In genomic region chr6:169940554-169941290, GRCh38 we compare ENCODE assay signal across 15 cellular contexts.
"Had no signal": no experiment of that assay in that cellular context is flagged by ENCODE, and none has a peak within 500 bp of the region (broad histone marks: within the 10 kb centered on the region; RNA-seq: fewer than 3 reads in every experiment).

No MANE protein-coding gene starts in this region.

- H3K4me3 Mint-ChIP-seq: activated naive CD4-positive, alpha-beta T cell treated with anti-CD3 and anti-CD28 coated beads, Interleukin-2, amount 50 U/mL, for 24 hours; natural killer cell; T-cell had no signal

- H3K4me1 Mint-ChIP-seq: activated naive CD4-positive, alpha-beta T cell treated with anti-CD3 and anti-CD28 coated beads, Interleukin-2, amount 50 U/mL, for 24 hours; natural killer cell; T-cell had no signal

- H3K4me3 ChIP-seq: mucosa of descending colon, ovary had no signal

- ATAC-seq: esophagus mucosa, left colon, mucosa of descending colon, natural killer cell, T-cell had no signal

- H3K27me3 ChIP-seq: ovary had no signal

- H3K27ac ChIP-seq: ovary had no signal

- H3K36me3 ChIP-seq: ovary had no signal

- H3K36me3 Mint-ChIP-seq: T-cell had no signal

- H3K27ac Mint-ChIP-seq: activated naive CD4-positive, alpha-beta T cell treated with anti-CD3 and anti-CD28 coated beads, Interleukin-2, amount 50 U/mL, for 24 hours; activated T-helper 2 cell treated with anti-CD3 and anti-CD28 coated beads, Interferon-gamma antibody, Interleukin-2, Interleukin-4, amounts not matched to agents 10 μg/mL and 5 μg/mL and 100 μg/mL, durations not matched to agents 14 hours and 24 hours and 36 hours; natural killer cell; T-cell had no signal

- FAIRE-seq: small intestine had no signal

- DNase-seq: activated CD4-positive, alpha-beta T cell treated with anti-CD3 and anti-CD28 coated beads for 48 hours; central memory CD4-positive, alpha-beta T cell; foreskin fibroblast; glutamatergic neuron; left colon; mammary epithelial cell; mucosa of descending colon; natural killer cell; small intestine; T-cell; T1000 had no signal
